In the genomic region with DNA sequence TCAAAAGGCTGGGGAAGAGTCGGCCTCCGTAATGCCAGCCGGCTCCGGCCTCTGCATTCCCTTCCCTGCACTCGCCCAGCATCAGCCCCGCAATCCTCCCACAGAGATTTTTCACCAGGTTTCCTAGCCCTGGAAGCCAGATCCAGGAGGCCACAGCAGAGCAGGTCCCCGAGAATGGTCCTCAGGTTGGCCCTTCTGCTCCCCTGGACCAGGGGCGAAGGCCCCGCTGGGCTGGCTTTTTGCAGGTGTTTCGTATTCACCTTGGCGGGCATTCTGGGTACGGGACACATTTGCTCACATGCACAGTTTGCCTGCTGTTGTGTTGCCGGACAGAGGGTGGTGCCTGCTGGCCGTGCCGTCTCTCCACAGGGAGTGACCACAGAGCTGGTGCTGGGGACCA, we compare ENCODE assay signal across 1 cellular context.
TF ChIP-seq lines count a peak whose summit lies in the region.

No MANE protein-coding gene starts in this region.

TF ChIP-seq in H1, 55 proteins besides CTCF, POLR2A, EP300 and RAD21:
- TF ChIP-seq, protein P1, sequence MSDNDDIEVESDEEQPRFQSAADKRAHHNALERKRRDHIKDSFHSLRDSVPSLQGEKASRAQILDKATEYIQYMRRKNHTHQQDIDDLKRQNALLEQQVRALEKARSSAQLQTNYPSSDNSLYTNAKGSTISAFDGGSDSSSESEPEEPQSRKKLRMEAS (IDR thresholded peaks at IDR 0.05), result no peak
- TF ChIP-seq RBBP5 (IDR thresholded peaks at IDR 0.05; ENCODE audit: borderline replicate concordance, low read depth, low read length) (no peak), PHF8 (conservative IDR thresholded peaks at IDR 0.05; ENCODE audit: low read depth, low read length) (no peak), GABPA (IDR thresholded peaks at IDR 0.05; ENCODE audit: borderline replicate concordance, insufficient read depth, low read length) (no peak), RNF2 (IDR thresholded peaks at IDR 0.05; ENCODE audit: borderline replicate concordance, low read depth, low read length, missing control alignments, poor library complexity, severe bottlenecking) (no peak), KDM1A (IDR thresholded peaks at IDR 0.05; ENCODE audit: borderline replicate concordance, low read length) (no peak), TAF1 (IDR thresholded peaks at IDR 0.05; ENCODE audit: low read depth, low read length) (no peak), SP4 (IDR thresholded peaks at IDR 0.05; ENCODE audit: low read length) (no peak), HDAC2 (IDR thresholded peaks at IDR 0.05; ENCODE audit: borderline replicate concordance in 1 of 2, low read depth in 2 of 2, low read length in 2 of 2) (no peak), TCF12 (IDR thresholded peaks at IDR 0.05; ENCODE audit: low read depth, low read length) (no peak), SIX5 (IDR thresholded peaks at IDR 0.05; ENCODE audit: low read depth, low read length) (no peak), POLR2AphosphoS5 (IDR thresholded peaks at IDR 0.05; ENCODE audit: low read depth, low read length) (no peak), RFX5 (IDR thresholded peaks at IDR 0.05; ENCODE audit: borderline replicate concordance, low read depth, low read length) (no peak), CBX8 (IDR thresholded peaks at IDR 0.05; ENCODE audit: borderline replicate concordance, low read depth, low read length) (no peak), BACH1 (IDR thresholded peaks at IDR 0.05; ENCODE audit: low read length) (no peak), HDAC6 (IDR thresholded peaks at IDR 0.05; ENCODE audit: low read depth, low read length) (no peak), ASH2L (IDR thresholded peaks at IDR 0.05; ENCODE audit: low read length) (no peak), TAF7 (optimal IDR thresholded peaks at IDR 0.05; ENCODE audit: borderline replicate concordance, low read depth, low read length) (no peak)
- TF ChIP-seq, protein P2, sequence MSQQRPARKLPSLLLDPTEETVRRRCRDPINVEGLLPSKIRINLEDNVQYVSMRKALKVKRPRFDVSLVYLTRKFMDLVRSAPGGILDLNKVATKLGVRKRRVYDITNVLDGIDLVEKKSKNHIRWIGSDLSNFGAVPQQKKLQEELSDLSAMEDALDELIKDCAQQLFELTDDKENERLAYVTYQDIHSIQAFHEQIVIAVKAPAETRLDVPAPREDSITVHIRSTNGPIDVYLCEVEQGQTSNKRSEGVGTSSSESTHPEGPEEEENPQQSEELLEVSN (IDR thresholded peaks at IDR 0.05), result no peak
- TF ChIP-seq, protein P3, sequence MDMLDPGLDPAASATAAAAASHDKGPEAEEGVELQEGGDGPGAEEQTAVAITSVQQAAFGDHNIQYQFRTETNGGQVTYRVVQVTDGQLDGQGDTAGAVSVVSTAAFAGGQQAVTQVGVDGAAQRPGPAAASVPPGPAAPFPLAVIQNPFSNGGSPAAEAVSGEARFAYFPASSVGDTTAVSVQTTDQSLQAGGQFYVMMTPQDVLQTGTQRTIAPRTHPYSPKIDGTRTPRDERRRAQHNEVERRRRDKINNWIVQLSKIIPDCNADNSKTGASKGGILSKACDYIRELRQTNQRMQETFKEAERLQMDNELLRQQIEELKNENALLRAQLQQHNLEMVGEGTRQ (IDR thresholded peaks at IDR 0.05; ENCODE audit: low read length), result no peak
